Comparison of ENCODE assay signal across 12 cellular contexts in genomic region chr16:22945361-22945760, GRCh38.
"Had no signal": no experiment of that assay in that cellular context is flagged by ENCODE, and none has a peak within 500 bp of the region (broad histone marks: within the 10 kb centered on the region; RNA-seq: fewer than 3 reads in every experiment).

No MANE protein-coding gene starts in this region.

- H3K4me3 ChIP-seq: gastrocnemius medialis, right atrium auricular region, smooth muscle cell had no signal

- H3K36me3 ChIP-seq: brain microvascular endothelial cell, gastrocnemius medialis, right atrium auricular region had no signal

- H3K36me3 Mint-ChIP-seq: activated naive CD8-positive, alpha-beta T cell; mesothelial cell of epicardium; stimulated activated effector memory CD8-positive, alpha-beta T cell treated with anti-CD3 and anti-CD28 coated beads, Interleukin-12 subunit alpha, Interleukin-12 subunit beta, amount 100 ng/mL, for 72 hours; type B pancreatic cell had no signal

- H3K9me3 ChIP-seq: gastrocnemius medialis, right atrium auricular region had no signal

- H3K27ac Mint-ChIP-seq: activated B cell treated with CpG ODN at 0.5 μM for 24 hours; activated naive CD8-positive, alpha-beta T cell; mesothelial cell of epicardium; stimulated activated effector memory CD8-positive, alpha-beta T cell treated with anti-CD3 and anti-CD28 coated beads, Interleukin-12 subunit alpha, Interleukin-12 subunit beta, amount 100 ng/mL, for 72 hours; type B pancreatic cell had no signal

- H3K9me3 Mint-ChIP-seq: activated B cell treated with CpG ODN at 0.5 μM for 24 hours; mesothelial cell of epicardium; stimulated activated effector memory CD8-positive, alpha-beta T cell treated with anti-CD3 and anti-CD28 coated beads, Interleukin-12 subunit alpha, Interleukin-12 subunit beta, amount 100 ng/mL, for 72 hours; type B pancreatic cell had no signal

- H3K27me3 ChIP-seq: gastrocnemius medialis had no signal

- DNase-seq: activated B cell treated with CpG ODN at 0.5 μM for 24 hours, amygdala, brain microvascular endothelial cell, gastrocnemius medialis, kidney glomerular epithelial cell had no signal

- H3K4me3 Mint-ChIP-seq: activated B cell treated with CpG ODN at 0.5 μM for 24 hours; activated naive CD8-positive, alpha-beta T cell; mesothelial cell of epicardium; stimulated activated effector memory CD8-positive, alpha-beta T cell treated with anti-CD3 and anti-CD28 coated beads, Interleukin-12 subunit alpha, Interleukin-12 subunit beta, amount 100 ng/mL, for 72 hours; type B pancreatic cell had no signal

- ATAC-seq: gastrocnemius medialis; SK-N-SH treated with all-trans-retinoic acid at 6 μM for 48 hours; stimulated activated effector memory CD8-positive, alpha-beta T cell treated with anti-CD3 and anti-CD28 coated beads, Interleukin-12 subunit alpha, Interleukin-12 subunit beta, amount 100 ng/mL, for 72 hours had no signal

- H3K27ac ChIP-seq: brain microvascular endothelial cell, gastrocnemius medialis, right atrium auricular region had no signal
